21 cellular contexts compared by ENCODE assay signal in genomic region chr15:67510597-67511225, GRCh38. TPM values are rescaled to one million over a fixed set of nuclear protein-coding genes. Genes with fewer than 3 reads are reported as not detected.
DNase-seq lines count a peak whose midpoint lies in the region; ATAC-seq and TF ChIP-seq lines count a peak whose summit lies in the region.
"Had no signal": no experiment of that assay in that cellular context is flagged by ENCODE, and none has a peak within 500 bp of the region (broad histone marks: within the 10 kb centered on the region; RNA-seq: fewer than 3 reads in every experiment).

No MANE protein-coding gene starts in this region.

- H4K20me1 ChIP-seq in Karpas-422 (ENCODE audit: insufficient read depth, low read depth, low read length) = no peaks in the 10 kb centered on the region

- H2BK120ac ChIP-seq in mesendoderm (ENCODE audit: low read depth, low read length) = no peak overlapping the region

- no peak overlapping the region for H2AK5ac ChIP-seq in mesendoderm (ENCODE audit: low read length)

- no peak overlapping the region for H4K5ac ChIP-seq in mesendoderm (ENCODE audit: low read length)

- H3K18ac ChIP-seq in mesendoderm (ENCODE audit: low read length) = no peak overlapping the region

- no peak overlapping the region for H3K27ac Mint-ChIP-seq in activated CD4-positive, alpha-beta T cell treated with anti-CD3 and anti-CD28 coated beads, Interleukin-2, amount 10 ng/mL, durations not matched to agents 24 days and 14 days
- H3K27ac Mint-ChIP-seq: activated CD4-positive, alpha-beta T cell treated with anti-CD3 and anti-CD28 coated beads for 36 hours; activated naive CD4-positive, alpha-beta T cell treated with anti-CD3 and anti-CD28 coated beads, Interleukin-2, amount 50 U/mL, for 24 hours; IgD-negative memory B cell had no signal

- H3K4me3 ChIP-seq in MG63 = no peak overlapping the region
- H3K4me3 ChIP-seq in choroid plexus epithelial cell (ENCODE audit: low read depth, low read length) = no peak overlapping the region
- no peak overlapping the region for H3K4me3 ChIP-seq in mesendoderm (ENCODE audit: low read length)
- H3K4me3 ChIP-seq in Karpas-422 (ENCODE audit: low read length) = no peak overlapping the region

- H3K27me3 ChIP-seq in MG63 (no peaks in the 10 kb centered on the region), mesendoderm (ENCODE audit: insufficient read depth, low read length, poor library complexity) (no peaks in the 10 kb centered on the region), Karpas-422 (ENCODE audit: low read length) (no peaks in the 10 kb centered on the region)

- no peak overlapping the region for H3K4me2 ChIP-seq in mesendoderm (ENCODE audit: low read length)
- no peak overlapping the region for H3K4me2 ChIP-seq in Karpas-422 (ENCODE audit: low read depth, low read length, poor library complexity, severe bottlenecking)

- H2BK15ac ChIP-seq in mesendoderm (replicated peaks; ENCODE audit: low read depth) = peak overlapping the region; percentile 19

- H3K9ac ChIP-seq in mesendoderm (ENCODE audit: low read length) = no peak overlapping the region
- no peak overlapping the region for H3K9ac ChIP-seq in Karpas-422 (ENCODE audit: low read length)

- H3K36me3 ChIP-seq in MG63 (peaks cover 10% of the 10 kb centered on the region), mesendoderm (ENCODE audit: control insufficient read depth, insufficient read depth, low read length) (no peaks in the 10 kb centered on the region), Karpas-422 (ENCODE audit: insufficient read depth, low read length) (no peaks in the 10 kb centered on the region; the same call in 1 of the 2 replicates)

- no peak overlapping the region for H3K4me3 Mint-ChIP-seq in activated CD4-positive, alpha-beta T cell treated with anti-CD3 and anti-CD28 coated beads, Interleukin-2, amount 10 ng/mL, durations not matched to agents 24 days and 14 days
- H3K4me3 Mint-ChIP-seq: activated CD4-positive, alpha-beta T cell treated with anti-CD3 and anti-CD28 coated beads for 36 hours; activated naive CD4-positive, alpha-beta T cell treated with anti-CD3 and anti-CD28 coated beads, Interleukin-2, amount 50 U/mL, for 24 hours; central memory CD8-positive, alpha-beta T cell; IgD-negative memory B cell had no signal

- H2BK5ac ChIP-seq in mesendoderm (ENCODE audit: low read length) = no peak overlapping the region

- H2AFZ ChIP-seq in Karpas-422 (ENCODE audit: low read length) = no peak overlapping the region

- H3K9me3 Mint-ChIP-seq in activated CD4-positive, alpha-beta T cell treated with anti-CD3 and anti-CD28 coated beads, Interleukin-2, amount 10 ng/mL, durations not matched to agents 24 days and 14 days = no peaks in the 10 kb centered on the region
- H3K9me3 Mint-ChIP-seq: activated naive CD4-positive, alpha-beta T cell treated with anti-CD3 and anti-CD28 coated beads, Interleukin-2, amount 50 U/mL, for 24 hours; central memory CD8-positive, alpha-beta T cell; IgD-negative memory B cell had no signal

- no peaks in the 10 kb centered on the region for H3K79me1 ChIP-seq in mesendoderm (ENCODE audit: low read length)

- H3K4ac ChIP-seq in mesendoderm (ENCODE audit: low read depth, low read length) = no peak overlapping the region

- H3K9me3 ChIP-seq in MG63 = no peaks in the 10 kb centered on the region
- H3K9me3 ChIP-seq in Karpas-422 (ENCODE audit: low read length) = no peaks in the 10 kb centered on the region

- H3K27me3 Mint-ChIP-seq in activated CD4-positive, alpha-beta T cell treated with anti-CD3 and anti-CD28 coated beads, Interleukin-2, amount 10 ng/mL, durations not matched to agents 24 days and 14 days = no peaks in the 10 kb centered on the region
- H3K27me3 Mint-ChIP-seq: activated CD4-positive, alpha-beta T cell treated with anti-CD3 and anti-CD28 coated beads for 36 hours; activated naive CD4-positive, alpha-beta T cell treated with anti-CD3 and anti-CD28 coated beads, Interleukin-2, amount 50 U/mL, for 24 hours; central memory CD8-positive, alpha-beta T cell; IgD-negative memory B cell had no signal

- H3K23ac ChIP-seq in mesendoderm (ENCODE audit: low read length) = no peak overlapping the region

- peaks cover 8% of the 10 kb centered on the region for H3K4me1 Mint-ChIP-seq in activated CD4-positive, alpha-beta T cell treated with anti-CD3 and anti-CD28 coated beads, Interleukin-2, amount 10 ng/mL, durations not matched to agents 24 days and 14 days
- H3K4me1 Mint-ChIP-seq: activated naive CD4-positive, alpha-beta T cell treated with anti-CD3 and anti-CD28 coated beads, Interleukin-2, amount 50 U/mL, for 24 hours; central memory CD8-positive, alpha-beta T cell had no signal

- no CpG with 5 or more reads among the region's 7 CpGs for WGBS in mesendoderm (ENCODE audit: extremely low coverage, insufficient coverage, low lambda C conversion rate)

- DNase-seq in Daoy (ENCODE audit: low read depth) (peak; percentile 58), MG63 (peak; percentile 49), choroid plexus epithelial cell (ENCODE audit: low read depth) (peak; percentile 78), mesendoderm (no peak), globus pallidus (ENCODE audit: low spot score) (no peak), Karpas-422 (no peak)
- DNase-seq in activated CD4-positive, alpha-beta T cell treated with anti-CD3 and anti-CD28 coated beads, Interleukin-2, amount 10 ng/mL, durations not matched to agents 24 days and 14 days = no peak
- DNase-seq: activated CD4-positive, alpha-beta T cell treated with anti-CD3 and anti-CD28 coated beads for 36 hours; DMS53; head of caudate nucleus; islet precursor cell; midbrain; NCI-H345; right cardiac atrium; stimulated activated CD4-positive, alpha-beta T cell treated with anti-CD3 and anti-CD28 coated beads, Interleukin-2, amount 100 ng/mL, for 24 hours; T-helper 9 cell had no signal

- no peak for ATAC-seq in HG03095 (IDR thresholded peaks at IDR 0.05; ENCODE audit: unreplicated experiment)
- ATAC-seq: activated CD4-positive, alpha-beta T cell treated with anti-CD3 and anti-CD28 coated beads for 36 hours; right cardiac atrium had no signal

- intact Hi-C loops in activated CD4-positive, alpha-beta T cell treated with anti-CD3 and anti-CD28 coated beads, Interleukin-2, amount 10 ng/mL, durations not matched to agents 24 days and 14 days (cut with micrococcal nuclease) = no loop called here

- TF ChIP-seq CTCF in choroid plexus epithelial cell (conservative IDR thresholded peaks at IDR 0.05; ENCODE audit: low read depth, low read length) = no peak

- no peaks in the 10 kb centered on the region for H3K9me2 ChIP-seq in Karpas-422 (replicated peaks; ENCODE audit: insufficient read depth, low read length)

- H3K36me3 Mint-ChIP-seq in activated CD4-positive, alpha-beta T cell treated with anti-CD3 and anti-CD28 coated beads, Interleukin-2, amount 10 ng/mL, durations not matched to agents 24 days and 14 days (ENCODE audit: low read depth) = peaks cover 7% of the 10 kb centered on the region

- no peak overlapping the region for H4K8ac ChIP-seq in mesendoderm (ENCODE audit: low read depth, low read length)

- no peaks in the 10 kb centered on the region for H3K4me1 ChIP-seq in mesendoderm (ENCODE audit: control insufficient read depth, low read depth, low read length)
- H3K4me1 ChIP-seq in Karpas-422 (ENCODE audit: low read length) = peaks cover 17% of the 10 kb centered on the region

- H3K79me2 ChIP-seq in mesendoderm (ENCODE audit: control insufficient read depth, insufficient read depth, low read length) (no peaks in the 10 kb centered on the region), Karpas-422 (ENCODE audit: low read length) (no peaks in the 10 kb centered on the region)

- no peak overlapping the region for H3K56ac ChIP-seq in mesendoderm (ENCODE audit: low read length)

- H3K27ac ChIP-seq in mesendoderm (ENCODE audit: low read depth, low read length) (no peak overlapping the region), Karpas-422 (ENCODE audit: low read length) (no peak overlapping the region)
- H3K27ac ChIP-seq: C4-2B had no signal

RNA-seq across cellular contexts. Expression of gene C15orf61, which starts 10.2 kb away (rescaled TPM):
- total RNA-seq in Daoy (2014; rRNA removed; shearing (Covaris generic)) = 1.4 and 2.2 TPM in 2 replicates
- 5.9 and 11.6 TPM in 2 replicates for total RNA-seq in MG63 (2014; rRNA removed; shearing (Covaris generic); ENCODE audit: low replicate concordance)
- polyA plus RNA-seq in mesendoderm (2013, experiment 1 of 2) = 3.1 TPM
- 2.7 TPM for polyA plus RNA-seq in mesendoderm (2013, experiment 2 of 2)
- 4.7 and 7.3 TPM in 2 replicates for total RNA-seq in activated CD4-positive, alpha-beta T cell treated with anti-CD3 and anti-CD28 coated beads, Interleukin-2, amount 10 ng/mL, durations not matched to agents 24 days and 14 days
- total RNA-seq in Karpas-422 (2014; rRNA removed; shearing (Covaris generic); ENCODE audit: low replicate concordance) = 13.3 and 19.7 TPM in 2 replicates

RNA-seq across cellular contexts. Expression of gene MAP2K5, which starts 31.8 kb away (rescaled TPM):
- total RNA-seq in Daoy (2014; rRNA removed; shearing (Covaris generic)) = 2.2 and 3.4 TPM in 2 replicates
- 2.5 and 2.7 TPM in 2 replicates for total RNA-seq in MG63 (2014; rRNA removed; shearing (Covaris generic); ENCODE audit: low replicate concordance)
- polyA plus RNA-seq in mesendoderm (2013, experiment 1 of 2) = 8.3 TPM
- polyA plus RNA-seq in mesendoderm (2013, experiment 2 of 2) = 8.6 TPM
- total RNA-seq in activated CD4-positive, alpha-beta T cell treated with anti-CD3 and anti-CD28 coated beads, Interleukin-2, amount 10 ng/mL, durations not matched to agents 24 days and 14 days = 21.0 and 25.1 TPM in 2 replicates
- 32.0 and 32.1 TPM in 2 replicates for total RNA-seq in Karpas-422 (2014; rRNA removed; shearing (Covaris generic); ENCODE audit: low replicate concordance)

Comparison
In these comparisons a context has a peak if more than half of its experiments do, and no peak if none do; other contexts are left out.
1. DNase-seq: peak in Daoy (single experiment), MG63 (single experiment) and choroid plexus epithelial cell (single experiment); none in mesendoderm (single experiment), activated CD4-positive, alpha-beta T cell treated with anti-CD3 and anti-CD28 coated beads, Interleukin-2, amount 10 ng/mL, durations not matched to agents 24 days and 14 days (single experiment), globus pallidus (single experiment) and Karpas-422 (single experiment).